ENCODE assay signal across 8 cellular contexts in genomic region chr19:41323023-41323422, GRCh38. TPM values are rescaled to one million over a fixed set of nuclear protein-coding genes. Genes with fewer than 3 reads are reported as not detected.
DNase-seq lines count a peak whose midpoint lies in the region; ATAC-seq and TF ChIP-seq lines count a peak whose summit lies in the region.

No MANE protein-coding gene starts in this region.

- ATAC-seq in memory B cell (ENCODE audit: low read depth) (no peak), HG02642 (IDR thresholded peaks at IDR 0.05; ENCODE audit: poor library complexity, unreplicated experiment) (no peak), GM21576 (IDR thresholded peaks at IDR 0.05; ENCODE audit: unreplicated experiment) (no peak)

- H3K27me3 ChIP-seq in breast epithelium, result no peaks in the 10 kb centered on the region
- H3K27me3 ChIP-seq in vagina, result no peaks in the 10 kb centered on the region

- H3K4me3 ChIP-seq in breast epithelium (no peak overlapping the region), vagina (no peak overlapping the region)

- no peaks in the 10 kb centered on the region for H3K9me3 Mint-ChIP-seq in activated naive CD4-positive, alpha-beta T cell treated with anti-CD3 and anti-CD28 coated beads, Interleukin-2, amount 50 U/mL, for 24 hours
- no peaks in the 10 kb centered on the region for H3K9me3 Mint-ChIP-seq in memory B cell

- peak overlapping the region; percentile 89 to 94 for H3K27ac ChIP-seq in breast epithelium
- peak overlapping the region; percentile 95 for H3K27ac ChIP-seq in vagina

- TF ChIP-seq CTCF in breast epithelium (IDR thresholded peaks at IDR 0.05), result no peak
- TF ChIP-seq CTCF in vagina (IDR thresholded peaks at IDR 0.05), result no peak

- H3K36me3 ChIP-seq in breast epithelium (no peaks in the 10 kb centered on the region), vagina (peaks cover 0 to 31% of the 10 kb centered on the region in 2 donors)

- H3K27me3 Mint-ChIP-seq in activated naive CD4-positive, alpha-beta T cell treated with anti-CD3 and anti-CD28 coated beads, Interleukin-2, amount 50 U/mL, for 24 hours, result no peaks in the 10 kb centered on the region
- no peaks in the 10 kb centered on the region for H3K27me3 Mint-ChIP-seq in memory B cell

- H3K4me1 ChIP-seq in breast epithelium, result peaks cover 10 to 11% of the 10 kb centered on the region in 2 donors
- H3K4me1 ChIP-seq in vagina, result peaks cover 72% of the 10 kb centered on the region

- H3K4me1 Mint-ChIP-seq in activated naive CD4-positive, alpha-beta T cell treated with anti-CD3 and anti-CD28 coated beads, Interleukin-2, amount 50 U/mL, for 24 hours, result peaks cover 45% of the 10 kb centered on the region
- peaks cover 43% of the 10 kb centered on the region for H3K4me1 Mint-ChIP-seq in memory B cell

- intact Hi-C loops in breast epithelium (cut with DNase I; ENCODE audit: low total_unique reads), result no loop called here
- intact Hi-C loops in vagina (cut with DNase I), result no loop called here

- H3K27ac Mint-ChIP-seq in activated naive CD4-positive, alpha-beta T cell treated with anti-CD3 and anti-CD28 coated beads, Interleukin-2, amount 50 U/mL, for 24 hours, result peak overlapping the region; percentile 92
- H3K27ac Mint-ChIP-seq in memory B cell, result peak overlapping the region; percentile 89

- no peak overlapping the region for H3K4me3 Mint-ChIP-seq in activated naive CD4-positive, alpha-beta T cell treated with anti-CD3 and anti-CD28 coated beads, Interleukin-2, amount 50 U/mL, for 24 hours
- no peak overlapping the region for H3K4me3 Mint-ChIP-seq in memory B cell

- TF ChIP-seq POLR2A in breast epithelium (IDR thresholded peaks at IDR 0.05) (no peak), vagina (IDR thresholded peaks at IDR 0.05) (no peak)

- peaks cover 3% of the 10 kb centered on the region for H3K36me3 Mint-ChIP-seq in activated naive CD4-positive, alpha-beta T cell treated with anti-CD3 and anti-CD28 coated beads, Interleukin-2, amount 50 U/mL, for 24 hours
- H3K36me3 Mint-ChIP-seq in memory B cell, result peaks cover 14% of the 10 kb centered on the region

- DNase-seq in activated naive CD4-positive, alpha-beta T cell treated with Interleukin-2 at 50 U/mL for 16 hours, result no peak
- DNase-seq in breast epithelium (ENCODE audit: low spot score in 2 of 2) (no peak), memory B cell (ENCODE audit: low spot score in 2 of 2) (no peak), vagina (ENCODE audit: extremely low spot score in 2 of 2) (no peak), NCI-H1092 (lab: John Stamatoyannopoulos, UW) (no peak)

- H3K9me3 ChIP-seq in breast epithelium (no peaks in the 10 kb centered on the region), vagina (no peaks in the 10 kb centered on the region)

RNA-seq across cellular contexts. Expression of gene CCDC97, which starts 13.1 kb away (rescaled TPM):
- 10 to 100 TPM; 15.4 to 15.7 (median 15.4) TPM for total RNA-seq in breast epithelium
- 16.9 TPM for total RNA-seq in vagina

RNA-seq across cellular contexts. Expression of gene TGFB1, which starts 30.7 kb away (rescaled TPM):
- 10 to 100 TPM; 12.0 to 21.4 (median 13.4) TPM for total RNA-seq in breast epithelium
- 53.3 TPM for total RNA-seq in vagina

RNA-seq across cellular contexts. Expression of gene B9D2, which starts 40.9 kb away (rescaled TPM):
- total RNA-seq in breast epithelium (1 to 10 TPM; 4.0 to 7.3 (median 4.3) TPM), vagina (not detected)

RNA-seq across cellular contexts. Expression of gene TMEM91, which starts 53.3 kb away (rescaled TPM):
- 10 to 100 TPM; 15.7 to 29.2 (median 17.0) TPM for total RNA-seq in breast epithelium
- 34.4 TPM for total RNA-seq in vagina

RNA-seq across cellular contexts. Expression of gene HNRNPUL1, which starts 58.9 kb away (rescaled TPM):
- total RNA-seq in breast epithelium, result 100 to 1,000 TPM; 116 to 146 (median 125) TPM
- total RNA-seq in vagina, result 116 TPM
